In the genomic region with DNA sequence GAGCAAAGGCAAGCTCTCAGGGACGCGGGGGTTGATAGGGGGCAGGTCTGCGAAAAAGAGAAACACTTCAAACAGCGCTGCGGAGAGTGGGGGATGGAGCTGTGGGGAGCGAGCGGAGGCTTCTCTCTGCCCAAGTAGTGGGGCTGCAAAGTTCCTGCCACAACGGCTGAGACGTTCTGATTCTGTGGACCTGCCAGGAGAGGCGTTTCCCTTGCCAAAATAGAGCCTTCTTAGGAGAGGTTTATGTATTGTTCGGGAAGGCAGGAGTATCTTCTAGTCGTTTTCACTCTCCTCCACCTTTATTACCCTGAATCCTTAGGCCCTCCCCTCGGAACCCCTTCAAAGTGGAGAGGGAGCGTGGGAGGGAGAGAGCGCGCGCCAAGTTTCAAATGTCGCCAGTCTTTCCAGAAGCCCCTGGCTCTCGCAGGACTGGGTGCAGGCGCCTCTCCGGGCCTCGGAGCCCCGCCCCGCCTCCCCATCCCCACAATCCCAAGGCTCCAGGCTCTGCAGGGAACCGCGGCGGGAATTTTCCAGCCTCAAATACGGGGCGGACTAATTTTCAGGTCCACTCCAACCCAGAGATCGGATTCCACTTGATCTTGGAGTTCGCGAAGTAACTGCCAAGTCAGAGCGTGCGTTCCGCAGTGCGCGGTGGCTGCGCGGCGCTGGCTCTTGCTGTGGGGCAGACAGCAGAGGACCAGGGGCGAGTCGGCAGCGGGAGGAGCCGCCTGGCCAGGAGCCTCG, we compare ENCODE assay signal across 11 cellular contexts. TPM values are rescaled to one million over a fixed set of nuclear protein-coding genes. Genes with fewer than 3 reads are reported as not detected.
DNase-seq lines count a peak whose midpoint lies in the region; TF ChIP-seq lines count a peak whose summit lies in the region.
"Had no signal": no experiment of that assay in that cellular context is flagged by ENCODE, and none has a peak within 500 bp of the region (broad histone marks: within the 10 kb centered on the region; RNA-seq: fewer than 3 reads in every experiment).

No MANE protein-coding gene starts in this region.

- H3K4me2 ChIP-seq in SK-N-SH: peak overlapping the region; percentile 89
- H3K4me2 ChIP-seq in trophoblast cell (ENCODE audit: low read length): peak overlapping the region; percentile 62

- H3K9me3 Mint-ChIP-seq in glutamatergic neuron (ENCODE audit: unreplicated experiment): peaks cover 3% of the 10 kb centered on the region
- no peaks in the 10 kb centered on the region for H3K9me3 Mint-ChIP-seq in activated naive CD4-positive, alpha-beta T cell treated with anti-CD3 and anti-CD28 coated beads for 36 hours

- H3K27me3 ChIP-seq in H7 (ENCODE audit: control insufficient read depth, insufficient read depth, low read length) (peaks cover 70% of the 10 kb centered on the region), SK-N-SH (ENCODE audit: insufficient read depth) (no peaks in the 10 kb centered on the region), trophoblast cell (ENCODE audit: insufficient read depth, low read length) (peaks cover 47% of the 10 kb centered on the region)
- H3K27me3 ChIP-seq: ovary had no signal

- H3K27me3 Mint-ChIP-seq in glutamatergic neuron (ENCODE audit: unreplicated experiment): peaks cover 8% of the 10 kb centered on the region
- H3K27me3 Mint-ChIP-seq in activated naive CD4-positive, alpha-beta T cell treated with anti-CD3 and anti-CD28 coated beads for 36 hours (ENCODE audit: low read depth): peaks cover 81% of the 10 kb centered on the region

- no peaks in the 10 kb centered on the region for H3K36me3 ChIP-seq in H7 (replicated peaks; ENCODE audit: control insufficient read depth, insufficient read depth, low read length)
- no peaks in the 10 kb centered on the region for H3K36me3 ChIP-seq in SK-N-SH (replicated peaks in 1 of 2; ENCODE audit: control insufficient read depth in 1 of 2, insufficient read depth in 2 of 2, low read length in 1 of 2)
- peaks cover 0 to 1% of the 10 kb centered on the region in 2 experiments for H3K36me3 ChIP-seq in trophoblast cell (ENCODE audit: control insufficient read depth in 1 of 2, insufficient read depth in 2 of 2, low read length in 2 of 2)
- H3K36me3 ChIP-seq: ovary, stomach had no signal

- CTCF ChIA-PET in SK-N-SH (lab: Yijun Ruan, JAX): interaction anchor here (1.1 kb wide), 1 partner anchor 10 kb away, joined by 3 read pairs; a partner anchor contains a TSS
- CTCF ChIA-PET in activated naive CD4-positive, alpha-beta T cell treated with anti-CD3 and anti-CD28 coated beads for 36 hours (lab: Charles Lee): interaction anchor here (1.0 kb wide), 1 partner anchor 9 kb away, joined by 4 read pairs; no protein-coding TSS in a partner anchor

- H3K9ac ChIP-seq in SK-N-SH: no peak overlapping the region
- no peak overlapping the region for H3K9ac ChIP-seq in trophoblast cell (ENCODE audit: low read length)

- H3K27ac ChIP-seq in SK-N-SH (ENCODE audit: low read depth in 2 of 2, low read length in 1 of 2) (no peak overlapping the region), trophoblast cell (ENCODE audit: low read depth, low read length) (no peak overlapping the region)
- H3K27ac ChIP-seq: ovary, stomach had no signal

- TF ChIP-seq RAD21 in SK-N-SH (IDR thresholded peaks at IDR 0.05; ENCODE audit: low read length): no peak

- H4K91ac ChIP-seq in trophoblast cell (ENCODE audit: low read depth, low read length): no peak overlapping the region

- POLR2A ChIA-PET in SK-N-SH (lab: Yijun Ruan, JAX): no interaction called here

- no peak overlapping the region for H4K8ac ChIP-seq in trophoblast cell (ENCODE audit: low read depth, low read length)

- H3F3A ChIP-seq in SK-N-SH (replicated peaks; ENCODE audit: insufficient read depth): peaks cover 7% of the 10 kb centered on the region

- no peaks in the 10 kb centered on the region for H3K9me3 ChIP-seq in SK-N-SH
- H3K9me3 ChIP-seq in trophoblast cell (ENCODE audit: insufficient read depth, low read depth, low read length): no peaks in the 10 kb centered on the region
- H3K9me3 ChIP-seq: ovary, stomach had no signal

- H3K9me2 ChIP-seq in SK-N-SH: no peaks in the 10 kb centered on the region

- intact Hi-C loops in activated naive CD4-positive, alpha-beta T cell treated with anti-CD3 and anti-CD28 coated beads for 36 hours (cut with micrococcal nuclease): no loop called here

- H3K4me1 Mint-ChIP-seq in glutamatergic neuron (ENCODE audit: low read depth, unreplicated experiment): peaks cover 26% of the 10 kb centered on the region
- H3K4me1 Mint-ChIP-seq in activated naive CD4-positive, alpha-beta T cell treated with anti-CD3 and anti-CD28 coated beads for 36 hours (ENCODE audit: low read depth): peaks cover 28% of the 10 kb centered on the region

- H3K79me1 ChIP-seq in trophoblast cell (ENCODE audit: low read length): no peaks in the 10 kb centered on the region

- WGBS in SK-N-SH (ENCODE audit: low lambda C conversion rate): 14% methylated on average over 21 of the region's 45 CpGs
- no CpG with 5 or more reads among the region's 45 CpGs for WGBS in trophoblast cell (ENCODE audit: extremely low coverage, insufficient coverage, insufficient read length)

- H2BK5ac ChIP-seq in trophoblast cell (ENCODE audit: low read depth, low read length, poor library complexity): no peak overlapping the region

- H2AFZ ChIP-seq in SK-N-SH (ENCODE audit: low read depth) (peak overlapping the region; percentile 74), trophoblast cell (ENCODE audit: insufficient read depth, low read length, poor library complexity) (no peak overlapping the region)

- H4K20me1 ChIP-seq in SK-N-SH (ENCODE audit: insufficient read depth): no peaks in the 10 kb centered on the region

- no peak overlapping the region for H3K23ac ChIP-seq in trophoblast cell (ENCODE audit: low read length)

- H4K12ac ChIP-seq in trophoblast cell (ENCODE audit: low read depth, low read length): no peak overlapping the region

- no peak overlapping the region for H2BK120ac ChIP-seq in trophoblast cell (ENCODE audit: insufficient read depth, low read length, poor library complexity)

- H3K36me3 Mint-ChIP-seq in glutamatergic neuron (ENCODE audit: unreplicated experiment): no peaks in the 10 kb centered on the region
- H3K36me3 Mint-ChIP-seq in activated naive CD4-positive, alpha-beta T cell treated with anti-CD3 and anti-CD28 coated beads for 36 hours (ENCODE audit: low read depth): no peaks in the 10 kb centered on the region

- H3K4me3 ChIP-seq in H7 (ENCODE audit: insufficient read depth, low read depth, low read length) (peak overlapping the region; percentile 52), SK-N-SH (ENCODE audit: low read depth in 2 of 2, low read length in 1 of 2) (peak overlapping the region; percentile 45 to 61), trophoblast cell (ENCODE audit: low read depth, low read length) (no peak overlapping the region)
- H3K4me3 ChIP-seq: ovary had no signal

- no peak overlapping the region for H3K18ac ChIP-seq in trophoblast cell (ENCODE audit: low read length)

- no peak overlapping the region for H3K4ac ChIP-seq in trophoblast cell (ENCODE audit: low read depth, low read length)

- H3K79me2 ChIP-seq in SK-N-SH (ENCODE audit: insufficient read depth): no peaks in the 10 kb centered on the region
- no peaks in the 10 kb centered on the region for H3K79me2 ChIP-seq in trophoblast cell (ENCODE audit: control insufficient read depth, insufficient read depth, low read length, poor library complexity)

- no peak overlapping the region for H2AK5ac ChIP-seq in trophoblast cell (ENCODE audit: low read length)

- no peak overlapping the region for H2BK12ac ChIP-seq in trophoblast cell (ENCODE audit: low read length)

- no peak for TF ChIP-seq CTCF in SK-N-SH (IDR thresholded peaks at IDR 0.05)
- no peak for TF ChIP-seq CTCF in glutamatergic neuron (IDR thresholded peaks at IDR 0.05; ENCODE audit: partially characterized antibody, unreplicated experiment)

- peak overlapping the region; percentile 91 for H3K4me3 Mint-ChIP-seq in glutamatergic neuron (ENCODE audit: unreplicated experiment)
- H3K4me3 Mint-ChIP-seq in activated naive CD4-positive, alpha-beta T cell treated with anti-CD3 and anti-CD28 coated beads for 36 hours: no peak overlapping the region

- DNase-seq in H7: peak; percentile 76
- DNase-seq in SK-N-SH: peak; percentile 67
- peak; percentile 58 for DNase-seq in glutamatergic neuron
- no peak for DNase-seq in trophoblast cell
- DNase-seq in AG08395 (ENCODE audit: low spot score): no peak
- no peak for DNase-seq in SK-N-DZ (ENCODE audit: low spot score)
- DNase-seq in activated naive CD4-positive, alpha-beta T cell treated with anti-CD3 and anti-CD28 coated beads for 36 hours: no peak
- DNase-seq in GF-D8 (lab: John Stamatoyannopoulos, UW): no peak
- DNase-seq: MV-4-11, ovary, stomach had no signal

- H3K4me1 ChIP-seq in SK-N-SH (ENCODE audit: control insufficient read depth in 1 of 2, insufficient read depth in 2 of 2, low read depth in 1 of 2, low read length in 1 of 2): peaks cover 0 to 21% of the 10 kb centered on the region in 2 experiments; a peak in 2 of 4 replicates
- peaks cover 3% of the 10 kb centered on the region in 2 experiments for H3K4me1 ChIP-seq in trophoblast cell (ENCODE audit: control insufficient read depth in 1 of 2, insufficient read depth in 2 of 2, low read length in 2 of 2)

- H3K27ac Mint-ChIP-seq in glutamatergic neuron (ENCODE audit: unreplicated experiment): no peak overlapping the region
- H3K27ac Mint-ChIP-seq in activated naive CD4-positive, alpha-beta T cell treated with anti-CD3 and anti-CD28 coated beads for 36 hours: no peak overlapping the region

- no peak for TF ChIP-seq EP300 in SK-N-SH (IDR thresholded peaks at IDR 0.05; ENCODE audit: borderline replicate concordance in 1 of 2, low read depth in 1 of 2, low read length in 1 of 2)

- H3K14ac ChIP-seq in trophoblast cell (ENCODE audit: low read length): no peak overlapping the region

TF ChIP-seq in SK-N-SH, 30 proteins besides CTCF, POLR2A, EP300 and RAD21:
- no peak for TF ChIP-seq SMC3 (IDR thresholded peaks at IDR 0.05; ENCODE audit: low read depth, low read length)
- peak; percentile 68; the same call in 1 of the 2 replicates for TF ChIP-seq FOXM1 (IDR thresholded peaks at IDR 0.05; ENCODE audit: low read depth)
- peak; percentile 20 for TF ChIP-seq CHD2 (IDR thresholded peaks at IDR 0.05; ENCODE audit: low read length, partially characterized antibody)

RNA-seq across cellular contexts. Expression of a gene that starts 10.0 kb away (rescaled TPM):
- 0.03 TPM in 1 of 2 replicates, not detected in the other for total RNA-seq in H7 (2014; rRNA removed; shearing (Covaris generic))
- 0.93 and 1.0 TPM in 2 replicates for polyA plus RNA-seq in SK-N-SH (2012; rRNA removed)
- polyA plus RNA-seq in SK-N-SH (2012; cell fraction: cytosol; rRNA removed): 0.92 and 1.1 TPM in 2 replicates
- 0.89 and 1.0 TPM in 2 replicates for polyA plus RNA-seq in SK-N-SH (2012; cell fraction: nucleus; rRNA removed)
- total RNA-seq in glutamatergic neuron (ENCODE audit: unreplicated experiment): 71.0 TPM
- polyA plus RNA-seq in trophoblast cell (2013): 0.01 TPM in 1 of 2 replicates, not detected in the other
- 1.8 and 2.2 TPM in 2 replicates for polyA plus RNA-seq in SK-N-DZ (2014; cell fraction: cytosol; rRNA removed)
- polyA plus RNA-seq in SK-N-DZ (2014; cell fraction: nucleus; rRNA removed): 1.1 and 1.4 TPM in 2 replicates
- not detected for total RNA-seq in activated naive CD4-positive, alpha-beta T cell treated with anti-CD3 and anti-CD28 coated beads for 36 hours
- total RNA-seq: ovary had no signal
- polyA plus RNA-seq: stomach had no signal

Comparison
In these comparisons a context has a peak if more than half of its experiments do, and no peak if none do; other contexts are left out.
1. DNase-seq: peak in H7 (single experiment), SK-N-SH (single experiment) and glutamatergic neuron (single experiment); none in trophoblast cell (0 of 2), AG08395 (single experiment), SK-N-DZ (single experiment), activated naive CD4-positive, alpha-beta T cell treated with anti-CD3 and anti-CD28 coated beads for 36 hours (single experiment) and GF-D8 (single experiment).
2. RNA of a gene that starts 10.0 kb away (total RNA-seq): 71.0 TPM in glutamatergic neuron (single experiment); 0.03 TPM in H7 and not detected in activated naive CD4-positive, alpha-beta T cell treated with anti-CD3 and anti-CD28 coated beads for 36 hours; every median in the first group is over 10 times any median in the second.